10 cellular contexts compared by ENCODE assay signal in the genomic region with DNA sequence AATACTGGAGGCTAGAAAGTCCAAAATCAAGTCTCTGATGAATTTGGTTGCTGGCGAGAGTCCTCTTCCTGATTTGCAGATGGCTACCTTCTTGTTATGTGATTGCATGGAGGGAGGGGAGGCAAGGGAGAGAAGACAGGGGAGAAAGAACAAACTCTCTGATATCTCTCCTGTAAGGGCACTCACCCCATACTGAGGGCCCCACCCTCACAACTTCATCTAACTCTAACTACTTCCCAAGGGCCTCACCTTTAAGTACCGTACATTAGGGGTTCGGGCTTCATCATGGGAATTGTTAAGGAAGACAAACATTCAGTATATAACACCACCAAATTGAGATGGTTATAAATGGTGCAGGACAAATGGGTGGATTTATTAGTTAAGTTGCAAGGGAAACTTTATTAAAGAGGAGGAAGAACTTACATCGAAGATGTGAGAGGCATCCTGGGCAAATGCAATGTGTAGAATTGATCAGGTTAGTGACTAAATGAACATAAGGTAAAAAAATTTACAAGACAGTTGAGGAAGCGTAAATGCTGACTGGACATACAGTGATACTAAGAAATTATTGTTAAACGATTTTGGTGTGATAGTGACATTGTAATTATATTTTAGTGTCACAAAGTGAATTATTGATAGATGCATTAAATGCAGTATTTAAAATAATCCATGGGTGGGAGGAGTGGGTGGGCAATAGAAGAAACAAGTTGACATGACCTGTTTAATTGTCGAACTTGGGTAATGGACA. TPM values are rescaled to one million over a fixed set of nuclear protein-coding genes. Genes with fewer than 3 reads are reported as not detected.
DNase-seq lines count a peak whose midpoint lies in the region; ATAC-seq and TF ChIP-seq lines count a peak whose summit lies in the region.
"Had no signal": no experiment of that assay in that cellular context is flagged by ENCODE, and none has a peak within 500 bp of the region (broad histone marks: within the 10 kb centered on the region; RNA-seq: fewer than 3 reads in every experiment).

No MANE protein-coding gene starts in this region.

- H3K4me3 ChIP-seq in heart left ventricle (peak overlapping the region in 10 of 12 donors; percentile 31 to 66 (median 50)), esophagus muscularis mucosa (peak overlapping the region; percentile 52 to 62 (median 53)), neural cell (ENCODE audit: low read length) (peak overlapping the region; percentile 57), urinary bladder (ENCODE audit: low read depth, low read length) (peak overlapping the region; percentile 42), trophoblast cell (ENCODE audit: low read depth, low read length) (no peak overlapping the region)

- intact Hi-C loops in heart left ventricle (cut with DNase I) (no loop called here), Right ventricle myocardium superior (cut with DNase I) (no loop called here), esophagus muscularis mucosa (cut with DNase I) (no loop called here)

- H3K18ac ChIP-seq in trophoblast cell (ENCODE audit: low read length) = no peak overlapping the region

- TF ChIP-seq CTCF in heart left ventricle (IDR thresholded peaks at IDR 0.05) (no peak), esophagus muscularis mucosa (IDR thresholded peaks at IDR 0.05) (no peak), neural cell (IDR thresholded peaks at IDR 0.05; ENCODE audit: poor library complexity, severe bottlenecking) (no peak)

- no peak for DNase-seq in heart left ventricle
- DNase-seq in Right ventricle myocardium superior = no peak
- no peak for DNase-seq in esophagus muscularis mucosa (ENCODE audit: extremely low spot score)
- no peak for DNase-seq in trophoblast cell
- DNase-seq in NCI-H2029 treated with DMSO at 0.1 percent for 48 hours (lab: John Stamatoyannopoulos, UW) = no peak
- DNase-seq: NCI-H1694 treated with DMSO at 0.1 percent for 48 hours had no signal

- H3K4me2 ChIP-seq in neural cell (ENCODE audit: low read length) (peak overlapping the region; percentile 45), trophoblast cell (ENCODE audit: low read length) (no peak overlapping the region)

- H3K79me2 ChIP-seq in neural cell (replicated peaks; ENCODE audit: insufficient read depth, low read length) (no peaks in the 10 kb centered on the region), trophoblast cell (ENCODE audit: control insufficient read depth, insufficient read depth, low read length, poor library complexity) (no peaks in the 10 kb centered on the region)

- no peak for TF ChIP-seq POLR2A in heart left ventricle (IDR thresholded peaks at IDR 0.05)
- no peak for TF ChIP-seq POLR2A in esophagus muscularis mucosa (IDR thresholded peaks at IDR 0.05; ENCODE audit: low read depth)

- ATAC-seq in heart left ventricle = no peak
- no peak for ATAC-seq in Right ventricle myocardium superior (ENCODE audit: poor library complexity)
- no peak for ATAC-seq in GM18861 (IDR thresholded peaks at IDR 0.05; ENCODE audit: unreplicated experiment)

- H3F3A ChIP-seq in neural cell (ENCODE audit: insufficient read depth, low read length, poor library complexity, severe bottlenecking) = no peaks in the 10 kb centered on the region

- no peaks in the 10 kb centered on the region for H4K20me1 ChIP-seq in neural cell (ENCODE audit: insufficient read depth)

- TF ChIP-seq RAD21 in neural cell (conservative IDR thresholded peaks at IDR 0.05) = no peak

- no peak overlapping the region for H2BK5ac ChIP-seq in trophoblast cell (ENCODE audit: low read depth, low read length, poor library complexity)

- 81 to 87% (median 83%) methylated on average over 7 of the region's 7 CpGs for WGBS in heart left ventricle, 4 donors
- 79% methylated on average over 7 of the region's 7 CpGs for WGBS in esophagus muscularis mucosa
- WGBS in urinary bladder = 86% methylated on average over 7 of the region's 7 CpGs
- WGBS in trophoblast cell (ENCODE audit: extremely low coverage, insufficient coverage, insufficient read length) = no CpG with 5 or more reads among the region's 7 CpGs

- peaks cover 0 to 5% (median 0%) of the 10 kb centered on the region in 9 donors for H3K36me3 ChIP-seq in heart left ventricle
- H3K36me3 ChIP-seq in esophagus muscularis mucosa = no peaks in the 10 kb centered on the region
- H3K36me3 ChIP-seq in neural cell (ENCODE audit: insufficient read depth, low read length) = no peaks in the 10 kb centered on the region
- H3K36me3 ChIP-seq in urinary bladder (ENCODE audit: insufficient read depth) = no peaks in the 10 kb centered on the region
- H3K36me3 ChIP-seq in trophoblast cell (ENCODE audit: control insufficient read depth in 1 of 2, insufficient read depth in 2 of 2, low read length in 2 of 2) = no peaks in the 10 kb centered on the region

- no peak overlapping the region for H3K23ac ChIP-seq in trophoblast cell (ENCODE audit: low read length)

- H3K79me1 ChIP-seq in trophoblast cell (ENCODE audit: low read length) = peaks cover 7% of the 10 kb centered on the region

- no peak overlapping the region for H4K12ac ChIP-seq in trophoblast cell (ENCODE audit: low read depth, low read length)

- H4K8ac ChIP-seq in trophoblast cell (ENCODE audit: low read depth, low read length) = no peak overlapping the region

- no peak overlapping the region for H2AK5ac ChIP-seq in trophoblast cell (ENCODE audit: low read length)

- H3K27ac ChIP-seq in heart left ventricle (peak overlapping the region in 1 of 12 donors; percentile 78), esophagus muscularis mucosa (replicated peaks in 1 of 4) (no peak overlapping the region), neural cell (ENCODE audit: low read length) (peak overlapping the region; percentile 35), urinary bladder (ENCODE audit: low read depth) (no peak overlapping the region), trophoblast cell (ENCODE audit: low read depth, low read length) (no peak overlapping the region)

- H3K27me3 ChIP-seq in heart left ventricle = peaks cover 0 to 21% (median 0%) of the 10 kb centered on the region in 9 donors
- H3K27me3 ChIP-seq in esophagus muscularis mucosa = peaks cover 0 to 7% (median 0%) of the 10 kb centered on the region in 4 donors
- H3K27me3 ChIP-seq in neural cell (ENCODE audit: insufficient read depth, low read depth, low read length) = no peaks in the 10 kb centered on the region
- H3K27me3 ChIP-seq in trophoblast cell (ENCODE audit: insufficient read depth, low read length) = no peaks in the 10 kb centered on the region

- TF ChIP-seq EP300 in esophagus muscularis mucosa (IDR thresholded peaks at IDR 0.05) (no peak), neural cell (conservative IDR thresholded peaks at IDR 0.05; ENCODE audit: poor library complexity, severe bottlenecking) (no peak)

- no peak overlapping the region for H2BK12ac ChIP-seq in trophoblast cell (ENCODE audit: low read length)

- H3K4me1 ChIP-seq in heart left ventricle (peaks cover 0 to 12% (median 0%) of the 10 kb centered on the region in 12 donors), esophagus muscularis mucosa (peaks cover 0 to 7% (median 0%) of the 10 kb centered on the region in 4 donors), urinary bladder (ENCODE audit: insufficient read depth) (no peaks in the 10 kb centered on the region), trophoblast cell (ENCODE audit: control insufficient read depth in 1 of 2, insufficient read depth in 2 of 2, low read length in 2 of 2) (peaks cover 2 to 11% of the 10 kb centered on the region in 2 experiments)

- H3K9me2 ChIP-seq in neural cell (ENCODE audit: insufficient read depth, low read length) = no peaks in the 10 kb centered on the region

- peak overlapping the region; percentile 29 for H2AFZ ChIP-seq in neural cell (ENCODE audit: low read depth, low read length)
- H2AFZ ChIP-seq in trophoblast cell (ENCODE audit: insufficient read depth, low read length, poor library complexity) = no peak overlapping the region

- no peak overlapping the region for H2BK120ac ChIP-seq in trophoblast cell (ENCODE audit: insufficient read depth, low read length, poor library complexity)

- no peaks in the 10 kb centered on the region for H3K9me3 ChIP-seq in heart left ventricle
- no peaks in the 10 kb centered on the region for H3K9me3 ChIP-seq in esophagus muscularis mucosa
- H3K9me3 ChIP-seq in neural cell (ENCODE audit: low read length) = no peaks in the 10 kb centered on the region
- peaks cover 4% of the 10 kb centered on the region for H3K9me3 ChIP-seq in trophoblast cell (ENCODE audit: insufficient read depth, low read depth, low read length)

- no peak overlapping the region for H3K14ac ChIP-seq in trophoblast cell (ENCODE audit: low read length)

- no peak overlapping the region for H4K91ac ChIP-seq in trophoblast cell (ENCODE audit: low read depth, low read length)

- H3K4ac ChIP-seq in trophoblast cell (ENCODE audit: low read depth, low read length) = no peak overlapping the region

- peak overlapping the region; percentile 48 for H3K9ac ChIP-seq in neural cell (ENCODE audit: low read length)
- H3K9ac ChIP-seq in trophoblast cell (ENCODE audit: low read length) = no peak overlapping the region

TF ChIP-seq in neural cell, 6 proteins besides CTCF, POLR2A, EP300 and RAD21 (continues in another document):
- no peak for TF ChIP-seq POLR2AphosphoS5 (IDR thresholded peaks at IDR 0.05)

RNA-seq across cellular contexts. Expression of gene OR2B11, which starts 10.6 kb away (rescaled TPM):
- not detected for total RNA-seq in heart left ventricle
- not detected for polyA plus RNA-seq in heart left ventricle
- not detected for total RNA-seq in Right ventricle myocardium superior
- total RNA-seq in esophagus muscularis mucosa = not detected
- polyA plus RNA-seq in neural cell = not detected in 2 replicates
- polyA minus RNA-seq in neural cell = not detected in 2 replicates
- not detected for total RNA-seq in urinary bladder
- not detected for polyA plus RNA-seq in urinary bladder
- polyA plus RNA-seq in trophoblast cell (2013) = 0.03 and 0.04 TPM in 2 replicates
- polyA plus RNA-seq: AG04450 had no signal

RNA-seq across cellular contexts. Expression of gene NLRP3, which starts 31.4 kb away (rescaled TPM):
- total RNA-seq in heart left ventricle (1 to 10 TPM in 3 of 9 donors, under 1 TPM in 6; 0.40 to 8.3 (median 0.60) TPM), Right ventricle myocardium superior (0.56 TPM), esophagus muscularis mucosa (1 to 10 TPM; 1.3 to 4.5 (median 1.6) TPM), urinary bladder (2.4 TPM)
- polyA plus RNA-seq in heart left ventricle (under 1 TPM; 0.19 to 0.64 TPM), neural cell (0.36 and 0.82 TPM in 2 replicates), urinary bladder (2.8 TPM)
- 0.35 TPM in 1 of 2 replicates, not detected in the other for polyA minus RNA-seq in neural cell
- polyA plus RNA-seq in trophoblast cell (2013) = 0.59 and 1.2 TPM in 2 replicates
